Comparison of ENCODE assay signal across 31 cellular contexts in the genomic region with DNA sequence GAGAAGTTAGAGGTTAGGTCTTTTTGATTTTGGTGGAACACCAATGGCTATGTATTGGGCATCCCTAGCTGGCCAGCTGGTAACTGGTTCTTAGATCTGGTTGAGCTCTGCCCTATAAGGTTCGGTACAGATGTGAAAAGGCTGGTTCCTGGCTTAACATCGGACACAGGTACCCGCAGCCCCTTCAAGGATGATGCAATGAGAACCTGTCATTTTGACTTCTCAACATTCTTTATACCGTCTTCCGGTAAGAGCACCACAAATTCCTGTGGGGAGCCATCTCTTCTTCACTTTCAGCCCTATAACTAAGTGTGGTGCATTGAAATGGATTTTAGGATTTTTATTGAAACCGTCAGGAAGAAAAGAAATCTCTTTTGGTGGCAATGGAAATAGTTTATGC.
"Had no signal": no experiment of that assay in that cellular context is flagged by ENCODE, and none has a peak within 500 bp of the region (broad histone marks: within the 10 kb centered on the region; RNA-seq: fewer than 3 reads in every experiment).

No MANE protein-coding gene starts in this region.

- H3K27ac Mint-ChIP-seq: naive thymus-derived CD8-positive, alpha-beta T cell; natural killer cell treated with Interleukin-12 subunit alpha and Interleukin-12 subunit beta and Interleukin-15 and Interleukin-18, amount 100 ng/mL, for 72 hours; nephron progenitor cell; neural progenitor cell; progenitor cell of endocrine pancreas; stimulated activated memory B cell treated with anti-CD40 and anti-IgM and Interleukin-4, amounts not matched to agents 10 μg/mL and 1 μg/mL and 100 μg/mL, for 72 hours; stimulated activated naive CD8-positive, alpha-beta T cell treated with anti-CD3 and anti-CD28 coated beads, Interleukin-15, amount 100 ng/mL, for 72 hours; type B pancreatic cell had no signal

- H3K4me2 ChIP-seq: neural progenitor cell, smooth muscle cell had no signal

- H3K9me3 ChIP-seq: ovary, psoas muscle, right lobe of liver, spleen, suprapubic skin, testis, tibial artery, upper lobe of right lung, uterus had no signal

- H3K9ac ChIP-seq: neural progenitor cell, parathyroid adenoma had no signal

- H2AFZ ChIP-seq: neural progenitor cell, parathyroid adenoma had no signal

- H3K27me3 ChIP-seq: neural progenitor cell, ovary, right lobe of liver, suprapubic skin, testis, tibial artery, upper lobe of right lung, uterus had no signal

- H3K4me1 ChIP-seq: parathyroid adenoma, psoas muscle, right lobe of liver, suprapubic skin, testis, upper lobe of right lung, uterus had no signal

- DNase-seq: naive B cell; naive thymus-derived CD8-positive, alpha-beta T cell; nephron progenitor cell; occipital lobe; ovary; posterior cingulate gyrus; psoas muscle; right cardiac atrium; right lobe of liver; spleen; stimulated activated CD4-positive, alpha-beta T cell treated with anti-CD3 and anti-CD28 coated beads, Interleukin-12 subunit alpha, Interleukin-12 subunit beta, amount 100 ng/mL, for 4 hours; stimulated activated CD4-positive, alpha-beta T cell treated with anti-CD3 and anti-CD28 coated beads, Interleukin-1b, Interleukin-23, amount 100 ng/mL, for 48 hours; stimulated activated CD4-positive, alpha-beta T cell treated with anti-CD3 and anti-CD28 coated beads, Interleukin-4, amount 100 ng/mL, for 1 hour; stimulated activated CD4-positive, alpha-beta T cell treated with anti-CD3 and anti-CD28 coated beads, Interleukin-4, amount 100 ng/mL, for 4 hours; stimulated activated CD8-positive, alpha-beta memory T cell treated with anti-CD3 and anti-CD28 coated beads, Interleukin-4, amount 100 ng/mL, for 48 hours; stimulated activated naive CD4-positive, alpha-beta T cell; stimulated activated naive CD8-positive, alpha-beta T cell treated with anti-CD3 and anti-CD28 coated beads, Interleukin-15, amount 100 ng/mL, for 72 hours; stimulated activated naive CD8-positive, alpha-beta T cell treated with anti-CD3 and anti-CD28 coated beads, Interleukin-15, Interleukin-2, amounts not matched to agents 100 U/mL and 50 U/mL, for 24 hours; testis; tibial artery; upper lobe of right lung; uterus had no signal

- ATAC-seq: naive thymus-derived CD8-positive, alpha-beta T cell; natural killer cell treated with Interleukin-12 subunit alpha and Interleukin-12 subunit beta and Interleukin-15 and Interleukin-18, amount 100 ng/mL, for 72 hours; psoas muscle; right cardiac atrium; right lobe of liver; stimulated activated memory B cell treated with anti-CD40 and anti-IgM and Interleukin-4, amounts not matched to agents 10 μg/mL and 1 μg/mL and 100 μg/mL, for 72 hours; stimulated activated naive CD8-positive, alpha-beta T cell treated with anti-CD3 and anti-CD28 coated beads, Interleukin-15, amount 100 ng/mL, for 72 hours; stimulated activated naive CD8-positive, alpha-beta T cell treated with anti-CD3 and anti-CD28 coated beads, Interleukin-15, Interleukin-2, amounts not matched to agents 100 U/mL and 50 U/mL, for 24 hours; upper lobe of right lung had no signal

- H3K27ac ChIP-seq: neural progenitor cell, ovary, parathyroid adenoma, psoas muscle, right lobe of liver, skin epidermis, spleen, suprapubic skin, testis, tibial artery, upper lobe of right lung, uterus had no signal

- H3K4me3 ChIP-seq: neural progenitor cell, ovary, psoas muscle, right lobe of liver, skin epidermis, smooth muscle cell, spleen, suprapubic skin, testis, tibial artery, upper lobe of right lung, uterus had no signal

- H3K4me3 Mint-ChIP-seq: naive B cell; naive thymus-derived CD8-positive, alpha-beta T cell; natural killer cell treated with Interleukin-12 subunit alpha and Interleukin-12 subunit beta and Interleukin-15 and Interleukin-18, amount 100 ng/mL, for 72 hours; nephron progenitor cell; neural progenitor cell; stimulated activated memory B cell treated with anti-CD40 and anti-IgM and Interleukin-4, amounts not matched to agents 10 μg/mL and 1 μg/mL and 100 μg/mL, for 72 hours; stimulated activated naive CD8-positive, alpha-beta T cell treated with anti-CD3 and anti-CD28 coated beads, Interleukin-15, amount 100 ng/mL, for 72 hours; type B pancreatic cell had no signal

- H3K79me2 ChIP-seq: parathyroid adenoma had no signal

- H3K36me3 Mint-ChIP-seq: naive B cell; naive thymus-derived CD8-positive, alpha-beta T cell; natural killer cell treated with Interleukin-12 subunit alpha and Interleukin-12 subunit beta and Interleukin-15 and Interleukin-18, amount 100 ng/mL, for 72 hours; neural progenitor cell; stimulated activated memory B cell treated with anti-CD40 and anti-IgM and Interleukin-4, amounts not matched to agents 10 μg/mL and 1 μg/mL and 100 μg/mL, for 72 hours; type B pancreatic cell had no signal

- H3K36me3 ChIP-seq: neural progenitor cell, ovary, right lobe of liver, spleen, suprapubic skin, tibial artery, upper lobe of right lung, uterus had no signal

- H3K9me3 Mint-ChIP-seq: naive B cell; naive thymus-derived CD8-positive, alpha-beta T cell; natural killer cell treated with Interleukin-12 subunit alpha and Interleukin-12 subunit beta and Interleukin-15 and Interleukin-18, amount 100 ng/mL, for 72 hours; nephron progenitor cell; neural progenitor cell; stimulated activated naive CD8-positive, alpha-beta T cell treated with anti-CD3 and anti-CD28 coated beads, Interleukin-15, amount 100 ng/mL, for 72 hours; type B pancreatic cell had no signal
